8 cellular contexts compared by ENCODE assay signal in genomic region chr9:110875275-110875674, GRCh38.
DNase-seq lines count a peak whose midpoint lies in the region; ATAC-seq and TF ChIP-seq lines count a peak whose summit lies in the region.

No MANE protein-coding gene starts in this region.

- no peaks in the 10 kb centered on the region for H3K27me3 ChIP-seq in left ventricle myocardium inferior (ENCODE audit: low read depth)

- H3K9me3 ChIP-seq in left ventricle myocardium inferior (replicated peaks): no peaks in the 10 kb centered on the region

- CTCF ChIA-PET in activated CD8-positive, alpha-beta memory T cell treated with anti-CD3 and anti-CD28 coated beads, Interleukin-2, amount 10 ng/mL, durations not matched to agents 7 days and 5 days (lab: Charles Lee): no interaction called here

- H3K9me3 Mint-ChIP-seq in activated CD8-positive, alpha-beta memory T cell treated with anti-CD3 and anti-CD28 coated beads, Interleukin-2, amount 10 ng/mL, durations not matched to agents 7 days and 5 days (ENCODE audit: low read depth): peaks cover 10% of the 10 kb centered on the region

- peak in 9 of 14 donors; percentile 13 to 63 (median 37) for DNase-seq in C1 segment of cervical spinal cord (lab: John Stamatoyannopoulos, UW)
- peak; percentile 91 for DNase-seq in Kasumi-1 (lab: John Stamatoyannopoulos, UW)
- peak; percentile 32 for DNase-seq in left ventricle myocardium inferior
- no peak for DNase-seq in central memory CD4-positive, alpha-beta T cell
- no peak for DNase-seq in activated CD8-positive, alpha-beta memory T cell treated with anti-CD3 and anti-CD28 coated beads, Interleukin-2, amount 10 ng/mL, durations not matched to agents 7 days and 5 days
- no peak for DNase-seq in stimulated activated CD4-positive, alpha-beta T cell treated with anti-CD3 and anti-CD28 coated beads, Interleukin-4, amount 100 ng/mL, for 24 hours
- DNase-seq in SIG-M5 (lab: John Stamatoyannopoulos, UW): no peak

- no peak for TF ChIP-seq CTCF in left ventricle myocardium inferior (IDR thresholded peaks at IDR 0.05; ENCODE audit: borderline replicate concordance)

- ATAC-seq in GM21367 (IDR thresholded peaks at IDR 0.05; ENCODE audit: unreplicated experiment): peak; percentile 88
- ATAC-seq in activated CD8-positive, alpha-beta memory T cell treated with anti-CD3 and anti-CD28 coated beads, Interleukin-2, amount 10 ng/mL, durations not matched to agents 7 days and 5 days: no peak

- H3K27me3 Mint-ChIP-seq in activated CD8-positive, alpha-beta memory T cell treated with anti-CD3 and anti-CD28 coated beads, Interleukin-2, amount 10 ng/mL, durations not matched to agents 7 days and 5 days: no peaks in the 10 kb centered on the region

- no peaks in the 10 kb centered on the region for H3K4me1 ChIP-seq in left ventricle myocardium inferior

- peaks cover 3% of the 10 kb centered on the region for H3K4me1 Mint-ChIP-seq in activated CD8-positive, alpha-beta memory T cell treated with anti-CD3 and anti-CD28 coated beads, Interleukin-2, amount 10 ng/mL, durations not matched to agents 7 days and 5 days

- H3K36me3 ChIP-seq in left ventricle myocardium inferior: no peaks in the 10 kb centered on the region

- H3K27ac ChIP-seq in left ventricle myocardium inferior (replicated peaks): no peak overlapping the region

- H3K36me3 Mint-ChIP-seq in activated CD8-positive, alpha-beta memory T cell treated with anti-CD3 and anti-CD28 coated beads, Interleukin-2, amount 10 ng/mL, durations not matched to agents 7 days and 5 days: no peaks in the 10 kb centered on the region

- no peak overlapping the region for H3K4me3 Mint-ChIP-seq in activated CD8-positive, alpha-beta memory T cell treated with anti-CD3 and anti-CD28 coated beads, Interleukin-2, amount 10 ng/mL, durations not matched to agents 7 days and 5 days

- intact Hi-C loops in left ventricle myocardium inferior (cut with micrococcal nuclease): no loop called here

- H3K4me3 ChIP-seq in left ventricle myocardium inferior: no peak overlapping the region

- no peak overlapping the region for H3K27ac Mint-ChIP-seq in activated CD8-positive, alpha-beta memory T cell treated with anti-CD3 and anti-CD28 coated beads, Interleukin-2, amount 10 ng/mL, durations not matched to agents 7 days and 5 days

Comparison
In these comparisons a context has a peak if more than half of its experiments do, and no peak if none do; other contexts are left out.
1. DNase-seq: peak in C1 segment of cervical spinal cord (9 of 14), Kasumi-1 (2 of 2) and left ventricle myocardium inferior (single experiment); none in central memory CD4-positive, alpha-beta T cell (single experiment), activated CD8-positive, alpha-beta memory T cell treated with anti-CD3 and anti-CD28 coated beads, Interleukin-2, amount 10 ng/mL, durations not matched to agents 7 days and 5 days (single experiment), stimulated activated CD4-positive, alpha-beta T cell treated with anti-CD3 and anti-CD28 coated beads, Interleukin-4, amount 100 ng/mL, for 24 hours (single experiment) and SIG-M5 (single experiment).